ENCODE assay signal across 8 cellular contexts in the genomic region with DNA sequence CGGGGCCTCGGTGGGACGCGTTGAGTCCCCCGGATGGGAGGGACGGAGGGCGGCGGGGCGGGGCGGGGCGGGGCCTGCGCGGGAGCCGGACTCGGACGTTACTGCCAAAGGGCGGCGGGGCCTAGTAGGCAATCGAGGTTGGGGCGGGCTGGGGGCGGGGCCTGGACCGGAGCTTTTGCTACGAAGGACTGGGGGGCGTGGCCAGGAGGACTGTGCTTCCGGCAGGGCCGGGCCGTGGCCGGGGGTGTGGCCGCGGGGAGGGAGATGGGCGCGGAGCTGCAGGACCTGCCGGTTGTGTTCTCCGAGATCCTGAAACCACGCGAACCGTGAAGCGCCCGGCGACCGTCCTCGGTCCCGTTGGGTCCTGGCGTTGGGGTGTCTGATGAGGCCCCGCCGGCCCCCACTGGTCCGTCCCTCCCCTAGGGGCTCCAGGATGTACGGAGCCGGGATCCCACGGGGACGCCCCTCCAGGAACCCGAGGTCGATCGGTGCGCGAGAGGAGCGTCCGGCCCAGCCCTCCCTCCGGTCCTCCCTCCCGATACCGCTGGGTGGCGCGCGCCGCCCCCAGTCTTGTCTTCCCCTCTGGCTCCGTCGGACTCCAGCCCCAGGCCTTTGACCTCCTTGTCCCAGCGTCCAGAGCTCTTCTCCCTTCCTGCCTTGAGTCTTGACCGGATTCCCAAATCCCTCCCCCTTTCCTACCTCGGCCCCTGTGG. TPM values are rescaled to one million over a fixed set of nuclear protein-coding genes. Genes with fewer than 3 reads are reported as not detected.
DNase-seq lines count a peak whose midpoint lies in the region; ATAC-seq, FAIRE-seq and TF ChIP-seq lines count a peak whose summit lies in the region.

No MANE protein-coding gene starts in this region.

- peak; percentile 66 for TF ChIP-seq CTCF in WTC11 (IDR thresholded peaks at IDR 0.05)
- peak; percentile 57 for TF ChIP-seq CTCF in kidney (IDR thresholded peaks at IDR 0.05; ENCODE audit: borderline replicate concordance, extremely low read depth, insufficient read depth)

- FAIRE-seq in kidney (lab: Jason Lieb, UNC) = no peak

- DNase-seq in Ammon's horn (ENCODE audit: low spot score) (peak; percentile 98), NCI-H2227 treated with DMSO at 0.1 percent for 48 hours (lab: John Stamatoyannopoulos, UW) (peak; percentile 97), WTC11 (ENCODE audit: low spot score) (peak; percentile 99), cerebellar cortex (ENCODE audit: low spot score) (peak; percentile 96), kidney (peak; percentile 100)
- peak; percentile 94 to 98 (median 96) for DNase-seq in stimulated activated CD4-positive, alpha-beta T cell treated with anti-CD3 and anti-CD28 coated beads, Interleukin-12 subunit alpha, Interleukin-12 subunit beta, amount 100 ng/mL, for 48 hours (ENCODE audit: low read depth in 2 of 3, low spot score in 1 of 3)

- CTCF ChIA-PET in WTC11 (lab: Charles Lee) = interaction anchor here (0.6 to 5.3 kb wide), 41 partner anchors 9 to 391 kb away, joined by 3 to 200 read pairs (median 7); a partner anchor contains a TSS

- H3K27ac Mint-ChIP-seq in WTC11 = peak overlapping the region; percentile 89

- ATAC-seq in GM19025 (IDR thresholded peaks at IDR 0.05; ENCODE audit: low read depth, unreplicated experiment) = peak; percentile 59
- peak; percentile 48 for ATAC-seq in HG03196 (IDR thresholded peaks at IDR 0.05; ENCODE audit: unreplicated experiment)
- ATAC-seq in WTC11 = peak; percentile 65

- H3K27ac ChIP-seq in kidney (ENCODE audit: low read depth in 2 of 2, low read length in 2 of 2) = peak overlapping the region; percentile 81 to 93

- H3K9ac ChIP-seq in kidney (ENCODE audit: low read length in 2 of 2) = peak overlapping the region; percentile 50 to 75

- peaks cover 20% of the 10 kb centered on the region for H3K36me3 Mint-ChIP-seq in WTC11

- POLR2A ChIA-PET in WTC11 (lab: Charles Lee) = interaction anchor here (0.6 to 3.4 kb wide), 9 partner anchors 8 to 277 kb away, joined by 3 to 13 read pairs (median 3); a partner anchor contains a TSS

- intact Hi-C loops in kidney (cut with DNase I) = no loop called here

- H3K27me3 Mint-ChIP-seq in WTC11 (ENCODE audit: low read depth) = no peaks in the 10 kb centered on the region; the same call in 1 of the 2 replicates

- no peaks in the 10 kb centered on the region for H3K9me3 ChIP-seq in kidney (ENCODE audit: control insufficient read depth in 1 of 2, low read length in 2 of 2)

- H3K4me3 ChIP-seq in kidney (ENCODE audit: low read length in 2 of 2) = peak overlapping the region; percentile 56 to 71

- peaks cover 6 to 21% of the 10 kb centered on the region in 2 donors for H3K4me1 ChIP-seq in kidney (ENCODE audit: control insufficient read depth in 1 of 2, insufficient read depth in 1 of 2, low read depth in 1 of 2, low read length in 2 of 2)

- H3K4me3 Mint-ChIP-seq in WTC11 = peak overlapping the region; percentile 79

- H3K4me1 Mint-ChIP-seq in WTC11 = peaks cover 31% of the 10 kb centered on the region

- no peaks in the 10 kb centered on the region for H3K36me3 ChIP-seq in kidney (ENCODE audit: control insufficient read depth in 1 of 2, insufficient read depth in 2 of 2, low read length in 2 of 2)

- H3K9me3 Mint-ChIP-seq in WTC11 = peaks cover 10% of the 10 kb centered on the region; the same call in 1 of the 2 replicates

TF ChIP-seq in WTC11, 78 proteins besides CTCF, POLR2A, EP300 and RAD21 (continues in another document):
- no peak for TF ChIP-seq RORB (CRISPR knock-in tag; IDR thresholded peaks at IDR 0.05)
- no peak for TF ChIP-seq ZNF121 (CRISPR knock-in tag; IDR thresholded peaks at IDR 0.05)
- TF ChIP-seq, protein P1, sequence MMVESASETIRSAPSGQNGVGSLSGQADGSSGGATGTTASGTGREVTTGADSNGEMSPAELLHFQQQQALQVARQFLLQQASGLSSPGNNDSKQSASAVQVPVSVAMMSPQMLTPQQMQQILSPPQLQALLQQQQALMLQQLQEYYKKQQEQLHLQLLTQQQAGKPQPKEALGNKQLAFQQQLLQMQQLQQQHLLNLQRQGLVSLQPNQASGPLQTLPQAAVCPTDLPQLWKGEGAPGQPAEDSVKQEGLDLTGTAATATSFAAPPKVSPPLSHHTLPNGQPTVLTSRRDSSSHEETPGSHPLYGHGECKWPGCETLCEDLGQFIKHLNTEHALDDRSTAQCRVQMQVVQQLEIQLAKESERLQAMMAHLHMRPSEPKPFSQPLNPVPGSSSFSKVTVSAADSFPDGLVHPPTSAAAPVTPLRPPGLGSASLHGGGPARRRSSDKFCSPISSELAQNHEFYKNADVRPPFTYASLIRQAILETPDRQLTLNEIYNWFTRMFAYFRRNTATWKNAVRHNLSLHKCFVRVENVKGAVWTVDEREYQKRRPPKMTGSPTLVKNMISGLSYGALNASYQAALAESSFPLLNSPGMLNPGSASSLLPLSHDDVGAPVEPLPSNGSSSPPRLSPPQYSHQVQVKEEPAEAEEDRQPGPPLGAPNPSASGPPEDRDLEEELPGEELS (CRISPR knock-in tag; IDR thresholded peaks at IDR 0.05) = peak; percentile 82; the same call in 1 of the 2 replicates
- TF ChIP-seq, protein P2, sequence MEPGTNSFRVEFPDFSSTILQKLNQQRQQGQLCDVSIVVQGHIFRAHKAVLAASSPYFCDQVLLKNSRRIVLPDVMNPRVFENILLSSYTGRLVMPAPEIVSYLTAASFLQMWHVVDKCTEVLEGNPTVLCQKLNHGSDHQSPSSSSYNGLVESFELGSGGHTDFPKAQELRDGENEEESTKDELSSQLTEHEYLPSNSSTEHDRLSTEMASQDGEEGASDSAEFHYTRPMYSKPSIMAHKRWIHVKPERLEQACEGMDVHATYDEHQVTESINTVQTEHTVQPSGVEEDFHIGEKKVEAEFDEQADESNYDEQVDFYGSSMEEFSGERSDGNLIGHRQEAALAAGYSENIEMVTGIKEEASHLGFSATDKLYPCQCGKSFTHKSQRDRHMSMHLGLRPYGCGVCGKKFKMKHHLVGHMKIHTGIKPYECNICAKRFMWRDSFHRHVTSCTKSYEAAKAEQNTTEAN (CRISPR knock-in tag; IDR thresholded peaks at IDR 0.05) = no peak
- TF ChIP-seq ESRRA (CRISPR knock-in tag; IDR thresholded peaks at IDR 0.05; ENCODE audit: borderline replicate concordance) = no peak
- no peak for TF ChIP-seq RELA (CRISPR knock-in tag; IDR thresholded peaks at IDR 0.05; ENCODE audit: borderline replicate concordance)
- TF ChIP-seq, protein P3, sequence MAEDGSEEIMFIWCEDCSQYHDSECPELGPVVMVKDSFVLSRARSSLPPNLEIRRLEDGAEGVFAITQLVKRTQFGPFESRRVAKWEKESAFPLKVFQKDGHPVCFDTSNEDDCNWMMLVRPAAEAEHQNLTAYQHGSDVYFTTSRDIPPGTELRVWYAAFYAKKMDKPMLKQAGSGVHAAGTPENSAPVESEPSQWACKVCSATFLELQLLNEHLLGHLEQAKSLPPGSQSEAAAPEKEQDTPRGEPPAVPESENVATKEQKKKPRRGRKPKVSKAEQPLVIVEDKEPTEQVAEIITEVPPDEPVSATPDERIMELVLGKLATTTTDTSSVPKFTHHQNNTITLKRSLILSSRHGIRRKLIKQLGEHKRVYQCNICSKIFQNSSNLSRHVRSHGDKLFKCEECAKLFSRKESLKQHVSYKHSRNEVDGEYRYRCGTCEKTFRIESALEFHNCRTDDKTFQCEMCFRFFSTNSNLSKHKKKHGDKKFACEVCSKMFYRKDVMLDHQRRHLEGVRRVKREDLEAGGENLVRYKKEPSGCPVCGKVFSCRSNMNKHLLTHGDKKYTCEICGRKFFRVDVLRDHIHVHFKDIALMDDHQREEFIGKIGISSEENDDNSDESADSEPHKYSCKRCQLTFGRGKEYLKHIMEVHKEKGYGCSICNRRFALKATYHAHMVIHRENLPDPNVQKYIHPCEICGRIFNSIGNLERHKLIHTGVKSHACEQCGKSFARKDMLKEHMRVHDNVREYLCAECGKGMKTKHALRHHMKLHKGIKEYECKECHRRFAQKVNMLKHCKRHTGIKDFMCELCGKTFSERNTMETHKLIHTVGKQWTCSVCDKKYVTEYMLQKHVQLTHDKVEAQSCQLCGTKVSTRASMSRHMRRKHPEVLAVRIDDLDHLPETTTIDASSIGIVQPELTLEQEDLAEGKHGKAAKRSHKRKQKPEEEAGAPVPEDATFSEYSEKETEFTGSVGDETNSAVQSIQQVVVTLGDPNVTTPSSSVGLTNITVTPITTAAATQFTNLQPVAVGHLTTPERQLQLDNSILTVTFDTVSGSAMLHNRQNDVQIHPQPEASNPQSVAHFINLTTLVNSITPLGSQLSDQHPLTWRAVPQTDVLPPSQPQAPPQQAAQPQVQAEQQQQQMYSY (CRISPR knock-in tag; IDR thresholded peaks at IDR 0.05) = no peak
- TF ChIP-seq, protein P4, sequence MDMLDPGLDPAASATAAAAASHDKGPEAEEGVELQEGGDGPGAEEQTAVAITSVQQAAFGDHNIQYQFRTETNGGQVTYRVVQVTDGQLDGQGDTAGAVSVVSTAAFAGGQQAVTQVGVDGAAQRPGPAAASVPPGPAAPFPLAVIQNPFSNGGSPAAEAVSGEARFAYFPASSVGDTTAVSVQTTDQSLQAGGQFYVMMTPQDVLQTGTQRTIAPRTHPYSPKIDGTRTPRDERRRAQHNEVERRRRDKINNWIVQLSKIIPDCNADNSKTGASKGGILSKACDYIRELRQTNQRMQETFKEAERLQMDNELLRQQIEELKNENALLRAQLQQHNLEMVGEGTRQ (CRISPR knock-in tag; IDR thresholded peaks at IDR 0.05) = no peak
- TF ChIP-seq GRHL2 (CRISPR knock-in tag; IDR thresholded peaks at IDR 0.05; ENCODE audit: insufficient replicate concordance, severe bottlenecking) = no peak
- TF ChIP-seq IRF2 (CRISPR knock-in tag; IDR thresholded peaks at IDR 0.05; ENCODE audit: borderline replicate concordance, low read depth) = no peak

RNA-seq across cellular contexts. Expression of a gene that starts 0.6 kb away (rescaled TPM):
- total RNA-seq in WTC11 (2021) = 7.6 to 8.3 TPM (median 7.8 TPM) in 3 replicates
- 11.9 TPM for total RNA-seq in kidney
- 57.0 TPM for polyA plus RNA-seq in kidney (ENCODE audit: insufficient read depth, low read depth, low replicate concordance)

RNA-seq across cellular contexts. Expression of a gene that starts 9.2 kb away (rescaled TPM):
- 0.21 TPM in 1 of 3 replicates, not detected in the others for total RNA-seq in WTC11 (2021)
- total RNA-seq in kidney = not detected
- polyA plus RNA-seq in kidney (ENCODE audit: insufficient read depth, low read depth, low replicate concordance) = not detected

RNA-seq across cellular contexts. Expression of a gene that starts 20.1 kb away (rescaled TPM):
- total RNA-seq in WTC11 (2021) (0.27 TPM in 1 of 3 replicates, not detected in the others), kidney (7.7 TPM)
- polyA plus RNA-seq in kidney (ENCODE audit: insufficient read depth, low read depth, low replicate concordance) = 111 TPM

RNA-seq across cellular contexts. Expression of a gene that starts 23.6 kb away (rescaled TPM):
- 201 to 231 TPM (median 213 TPM) in 3 replicates for total RNA-seq in WTC11 (2021)
- total RNA-seq in kidney = 191 TPM
- 395 TPM for polyA plus RNA-seq in kidney (ENCODE audit: insufficient read depth, low read depth, low replicate concordance)

RNA-seq across cellular contexts. Expression of a gene that starts 44.0 kb away (rescaled TPM):
- total RNA-seq in WTC11 (2021) (0.13 to 0.30 TPM (median 0.30 TPM) in 3 replicates), kidney (1.6 TPM)
- 2.1 TPM for polyA plus RNA-seq in kidney (ENCODE audit: insufficient read depth, low read depth, low replicate concordance)

Comparison
In these comparisons a context has a peak if more than half of its experiments do, and no peak if none do; other contexts are left out.
1. Peak in every context shown above with its lines: DNase-seq, ATAC-seq, H3K4me3 ChIP-seq and H3K27ac ChIP-seq.